In the genomic region with DNA sequence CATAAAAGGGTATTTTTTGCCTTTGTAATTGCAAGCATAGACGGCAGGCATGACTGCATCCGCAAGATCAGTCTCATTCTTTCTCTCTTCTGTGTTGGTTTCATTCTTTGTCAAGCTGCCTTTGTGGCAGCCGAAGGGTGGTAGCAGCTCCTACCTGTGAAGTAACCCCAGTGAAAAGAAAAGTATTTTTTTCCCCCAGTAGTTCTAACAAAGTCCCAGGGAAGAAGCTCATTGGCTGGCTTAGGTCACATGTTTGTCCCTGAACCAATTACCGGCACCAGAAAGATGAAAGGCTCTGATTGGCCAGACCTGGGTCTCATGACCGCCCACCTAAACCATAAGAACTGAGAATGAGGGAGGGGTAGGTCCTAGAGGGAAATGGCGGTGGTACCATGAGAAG, we compare ENCODE assay signal across 13 cellular contexts.
DNase-seq lines count a peak whose midpoint lies in the region; ATAC-seq, FAIRE-seq and TF ChIP-seq lines count a peak whose summit lies in the region.
"Had no signal": no experiment of that assay in that cellular context is flagged by ENCODE, and none has a peak within 500 bp of the region (broad histone marks: within the 10 kb centered on the region; RNA-seq: fewer than 3 reads in every experiment).

No MANE protein-coding gene starts in this region.

- no peaks in the 10 kb centered on the region for H3K27me3 Mint-ChIP-seq in activated CD4-positive, alpha-beta T cell treated with anti-CD3 and anti-CD28 coated beads, Interleukin-2, amount 10 ng/mL, durations not matched to agents 24 days and 14 days
- peaks cover 8% of the 10 kb centered on the region for H3K27me3 Mint-ChIP-seq in endothelial cell (ENCODE audit: unreplicated experiment)
- H3K27me3 Mint-ChIP-seq: CD4-positive, CD25-positive, alpha-beta regulatory T cell had no signal

- intact Hi-C loops in activated CD4-positive, alpha-beta T cell treated with anti-CD3 and anti-CD28 coated beads, Interleukin-2, amount 10 ng/mL, durations not matched to agents 24 days and 14 days (cut with micrococcal nuclease): no loop called here

- H3K4me1 ChIP-seq in mesendoderm (ENCODE audit: control insufficient read depth, low read depth, low read length): peaks cover 2% of the 10 kb centered on the region

- H3K18ac ChIP-seq in mesendoderm (ENCODE audit: low read length): no peak overlapping the region

- H3K27ac ChIP-seq in mesendoderm (ENCODE audit: low read depth, low read length): no peak overlapping the region
- H3K27ac ChIP-seq: GM23248, upper lobe of left lung had no signal

- no peak overlapping the region for H3K4ac ChIP-seq in mesendoderm (ENCODE audit: low read depth, low read length)

- H2AK5ac ChIP-seq in mesendoderm (ENCODE audit: low read length): no peak overlapping the region

- no peak overlapping the region for H3K4me3 ChIP-seq in mesendoderm (ENCODE audit: low read length)
- H3K4me3 ChIP-seq: GM23248, upper lobe of left lung had no signal

- no peak overlapping the region for H3K56ac ChIP-seq in mesendoderm (ENCODE audit: low read length)

- no peak overlapping the region for H3K4me3 Mint-ChIP-seq in activated CD4-positive, alpha-beta T cell treated with anti-CD3 and anti-CD28 coated beads, Interleukin-2, amount 10 ng/mL, durations not matched to agents 24 days and 14 days
- no peak overlapping the region for H3K4me3 Mint-ChIP-seq in endothelial cell (ENCODE audit: unreplicated experiment)
- H3K4me3 Mint-ChIP-seq: CD4-positive, CD25-positive, alpha-beta regulatory T cell had no signal

- no peaks in the 10 kb centered on the region for H3K4me1 Mint-ChIP-seq in activated CD4-positive, alpha-beta T cell treated with anti-CD3 and anti-CD28 coated beads, Interleukin-2, amount 10 ng/mL, durations not matched to agents 24 days and 14 days
- no peaks in the 10 kb centered on the region for H3K4me1 Mint-ChIP-seq in endothelial cell (ENCODE audit: unreplicated experiment)

- H4K8ac ChIP-seq in mesendoderm (ENCODE audit: low read depth, low read length): no peak overlapping the region

- H3K27me3 ChIP-seq in mesendoderm (ENCODE audit: insufficient read depth, low read length, poor library complexity): no peaks in the 10 kb centered on the region
- H3K27me3 ChIP-seq: upper lobe of left lung had no signal

- no peak for TF ChIP-seq CTCF in endothelial cell (IDR thresholded peaks at IDR 0.05; ENCODE audit: unreplicated experiment)

- no peak overlapping the region for H3K4me2 ChIP-seq in mesendoderm (ENCODE audit: low read length)

- peaks cover 19% of the 10 kb centered on the region for H3K79me1 ChIP-seq in mesendoderm (ENCODE audit: low read length)

- no peaks in the 10 kb centered on the region for H3K36me3 ChIP-seq in mesendoderm (ENCODE audit: control insufficient read depth, insufficient read depth, low read length)
- H3K36me3 ChIP-seq: upper lobe of left lung had no signal

- no peak overlapping the region for H3K27ac Mint-ChIP-seq in activated CD4-positive, alpha-beta T cell treated with anti-CD3 and anti-CD28 coated beads, Interleukin-2, amount 10 ng/mL, durations not matched to agents 24 days and 14 days
- no peak overlapping the region for H3K27ac Mint-ChIP-seq in endothelial cell (ENCODE audit: unreplicated experiment)

- no peak for FAIRE-seq in urothelium cell line (lab: Jason Lieb, UNC)

- H3K79me2 ChIP-seq in mesendoderm (ENCODE audit: control insufficient read depth, insufficient read depth, low read length): peaks cover 9% of the 10 kb centered on the region

- H2BK120ac ChIP-seq in mesendoderm (ENCODE audit: low read depth, low read length): no peak overlapping the region

- no CpG with 5 or more reads among the region's 6 CpGs for WGBS in mesendoderm (ENCODE audit: extremely low coverage, insufficient coverage, low lambda C conversion rate)

- no peak overlapping the region for H4K5ac ChIP-seq in mesendoderm (ENCODE audit: low read length)

- H3K23ac ChIP-seq in mesendoderm (ENCODE audit: low read length): no peak overlapping the region

- peak; percentile 56 to 62 for DNase-seq in activated CD4-positive, alpha-beta T cell treated with anti-CD3 and anti-CD28 coated beads, Interleukin-2, amount 50 U/mL, for 48 hours
- DNase-seq in activated CD4-positive, alpha-beta T cell treated with anti-CD3 and anti-CD28 coated beads, Interleukin-2, amount 10 ng/mL, durations not matched to agents 24 days and 14 days: no peak
- peak; percentile 57 for DNase-seq in activated CD4-positive, CD25-positive, alpha-beta regulatory T cell treated with anti-CD3 and anti-CD28 coated beads, Interleukin-2, amount 50 U/mL, for 72 hours
- DNase-seq in mesendoderm (peak; percentile 52), endothelial cell (ENCODE audit: low spot score) (no peak), urothelium cell line (ENCODE audit: low spot score) (no peak)
- peak; percentile 15 for DNase-seq in stimulated activated CD8-positive, alpha-beta memory T cell treated with anti-CD3 and anti-CD28 coated beads, Interleukin-4, amount 100 ng/mL, for 24 hours (ENCODE audit: low read depth)
- DNase-seq: amygdala, GM23248, NCI-H2029, upper lobe of left lung had no signal

- H2BK5ac ChIP-seq in mesendoderm (ENCODE audit: low read length): no peak overlapping the region

- no peak overlapping the region for H2BK15ac ChIP-seq in mesendoderm (replicated peaks; ENCODE audit: low read depth)

- no peak overlapping the region for H3K9ac ChIP-seq in mesendoderm (ENCODE audit: low read length)
- H3K9ac ChIP-seq: GM23248 had no signal

- peaks cover 14% of the 10 kb centered on the region for H3K36me3 Mint-ChIP-seq in activated CD4-positive, alpha-beta T cell treated with anti-CD3 and anti-CD28 coated beads, Interleukin-2, amount 10 ng/mL, durations not matched to agents 24 days and 14 days (ENCODE audit: low read depth)
- no peaks in the 10 kb centered on the region for H3K36me3 Mint-ChIP-seq in endothelial cell (ENCODE audit: low read depth, unreplicated experiment)

- no peak for ATAC-seq in HG02885 (IDR thresholded peaks at IDR 0.05; ENCODE audit: poor library complexity, unreplicated experiment)

- H3K9me3 Mint-ChIP-seq in activated CD4-positive, alpha-beta T cell treated with anti-CD3 and anti-CD28 coated beads, Interleukin-2, amount 10 ng/mL, durations not matched to agents 24 days and 14 days: no peaks in the 10 kb centered on the region
- no peaks in the 10 kb centered on the region for H3K9me3 Mint-ChIP-seq in endothelial cell (ENCODE audit: unreplicated experiment)

Comparison
In these comparisons a context has a peak if more than half of its experiments do, and no peak if none do; other contexts are left out.
1. DNase-seq: peak in activated CD4-positive, alpha-beta T cell treated with anti-CD3 and anti-CD28 coated beads, Interleukin-2, amount 50 U/mL, for 48 hours (2 of 2), activated CD4-positive, CD25-positive, alpha-beta regulatory T cell treated with anti-CD3 and anti-CD28 coated beads, Interleukin-2, amount 50 U/mL, for 72 hours (single experiment), mesendoderm (single experiment) and stimulated activated CD8-positive, alpha-beta memory T cell treated with anti-CD3 and anti-CD28 coated beads, Interleukin-4, amount 100 ng/mL, for 24 hours (single experiment); none in activated CD4-positive, alpha-beta T cell treated with anti-CD3 and anti-CD28 coated beads, Interleukin-2, amount 10 ng/mL, durations not matched to agents 24 days and 14 days (single experiment), endothelial cell (single experiment) and urothelium cell line (single experiment).